Comparison of ENCODE assay signal across 9 cellular contexts in genomic region chr3:183870563-183870962, GRCh38.
"Had no signal": no experiment of that assay in that cellular context is flagged by ENCODE, and none has a peak within 500 bp of the region (broad histone marks: within the 10 kb centered on the region; RNA-seq: fewer than 3 reads in every experiment).

No MANE protein-coding gene starts in this region.

- H3K9me3 Mint-ChIP-seq: activated T-cell treated with anti-CD3 and anti-CD28 coated beads, Interleukin-2, amount 50 U/mL, for 4 hours had no signal

- H3K4me3 ChIP-seq: lower lobe of right lung, thoracic aorta had no signal

- ATAC-seq: activated T-cell treated with anti-CD3 and anti-CD28 coated beads, Interleukin-2, amount 50 U/mL, for 4 hours; esophagus mucosa; left colon; lower lobe of right lung; SK-N-SH treated with all-trans-retinoic acid at 6 μM for 48 hours had no signal

- H3K4me3 Mint-ChIP-seq: activated T-cell treated with anti-CD3 and anti-CD28 coated beads, Interleukin-2, amount 50 U/mL, for 4 hours had no signal

- DNase-seq: activated CD4-positive, alpha-beta T cell treated with anti-CD3 and anti-CD28 coated beads, Interleukin-2, amount 50 U/mL, for 1 hour; activated gamma-delta T cell treated with Interleukin-2 at 50 U/mL for 16 hours; activated T-cell treated with anti-CD3 and anti-CD28 coated beads, Interleukin-2, amount 50 U/mL, for 4 hours; left colon; lower lobe of right lung; stimulated activated CD4-positive, alpha-beta T cell treated with anti-CD3 and anti-CD28 coated beads, Interleukin-1b, Interleukin-23, amount 100 ng/mL, for 48 hours had no signal
